Comparison of ENCODE assay signal across 9 cellular contexts in the genomic region with DNA sequence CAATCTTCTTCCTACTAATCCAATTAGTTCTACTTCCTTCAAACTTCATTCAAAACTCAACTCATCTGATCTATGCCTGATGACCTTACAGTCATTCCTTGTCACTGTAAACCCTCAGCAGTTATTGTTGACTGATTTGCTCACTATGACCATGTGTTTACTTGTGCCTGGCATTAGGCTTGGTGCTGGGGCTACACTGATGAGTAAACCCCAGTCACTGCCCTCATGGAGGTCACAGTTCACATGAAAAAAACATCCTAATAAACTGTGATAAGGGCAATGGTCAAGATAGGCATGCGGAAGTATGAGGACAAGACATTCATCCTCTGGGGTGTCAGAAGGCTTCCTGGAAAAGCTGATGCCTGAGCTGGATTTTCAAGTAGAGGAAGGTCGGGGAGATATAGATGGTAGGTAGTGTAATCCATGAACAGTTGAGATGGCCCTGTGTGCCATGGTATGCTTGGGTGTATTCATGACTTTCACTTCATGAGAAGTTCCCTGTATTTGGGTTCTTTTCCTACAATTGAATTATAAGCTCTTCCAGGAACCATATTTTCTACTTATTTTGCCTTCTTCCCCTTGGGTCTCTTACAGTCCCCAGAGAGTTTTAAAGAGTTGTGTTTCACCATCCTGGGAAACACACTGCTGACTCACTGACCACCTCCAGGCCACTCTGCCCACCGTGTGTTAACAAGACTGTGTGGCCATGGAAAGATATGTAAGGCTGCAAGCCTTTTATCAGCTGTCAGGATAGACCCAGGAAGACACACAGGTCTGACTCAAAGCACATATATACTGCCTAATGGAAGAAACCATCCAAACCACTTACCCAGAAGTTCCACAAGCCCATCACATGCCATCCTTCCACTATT. TPM values are rescaled to one million over a fixed set of nuclear protein-coding genes. Genes with fewer than 3 reads are reported as not detected.
DNase-seq lines count a peak whose midpoint lies in the region; ATAC-seq, FAIRE-seq and TF ChIP-seq lines count a peak whose summit lies in the region.
"Had no signal": no experiment of that assay in that cellular context is flagged by ENCODE, and none has a peak within 500 bp of the region (broad histone marks: within the 10 kb centered on the region; RNA-seq: fewer than 3 reads in every experiment).

No MANE protein-coding gene starts in this region.

- peak; percentile 84 for FAIRE-seq in K562 (lab: Jason Lieb, UNC)

- 0 out of 4 replicates have a peak, but pooled peaks of 1 of the 2 experiments have one; percentile 22 for TF ChIP-seq RAD21 in K562 (CRISPR knock-in tag; conservative IDR thresholded peaks at IDR 0.05 in 1 of 2, IDR thresholded peaks at IDR 0.05 in 1 of 2)

- H3K36me3 ChIP-seq in K562 (ENCODE audit: control insufficient read depth, insufficient read depth, low read length): no peaks in the 10 kb centered on the region
- no peaks in the 10 kb centered on the region for H3K36me3 ChIP-seq in lung (ENCODE audit: control insufficient read depth in 2 of 2, insufficient read depth in 2 of 2, low read length in 2 of 2)

- no peaks in the 10 kb centered on the region for H3K79me2 ChIP-seq in K562 (ENCODE audit: control insufficient read depth, insufficient read depth, low read length)

- TF ChIP-seq EP300 in K562 (IDR thresholded peaks at IDR 0.05; ENCODE audit: low read length): peak; percentile 36; the same call in 1 of the 2 replicates

- in situ Hi-C loops in K562 (cut with MboI): no loop called here

- no peak overlapping the region for H3K9ac ChIP-seq in K562 (ENCODE audit: insufficient read depth in 1 of 2, low read depth in 2 of 2, low read length in 2 of 2)

- CTCF ChIA-PET in AG04450 (lab: Charles Lee): no interaction called here
- CTCF ChIA-PET in K562 (lab: Yijun Ruan, JAX; ENCODE audit: low intra/inter-chr PET ratio): no interaction called here

- H3K4me1 ChIP-seq in K562 (replicated peaks in 1 of 2; ENCODE audit: control insufficient read depth in 2 of 2, insufficient read depth in 2 of 2, low read length in 2 of 2) (peaks cover 2 to 45% of the 10 kb centered on the region in 2 experiments; a peak in 3 of 5 replicates), lung (ENCODE audit: control insufficient read depth in 2 of 2, insufficient read depth in 2 of 2, low read length in 2 of 2) (peaks cover 13 to 18% of the 10 kb centered on the region in 2 donors)

- 4% methylated on average over 3 of the region's 3 CpGs for WGBS in K562 (ENCODE audit: insufficient coverage, low coverage, missing lambda C conversion rate)
- WGBS in lung, 2 donors: 57 to 60% methylated on average over 3 of the region's 3 CpGs

- BruUV-seq in K562 (replicated peaks; lab: Mats Ljungman, UMichigan): no TSS peak

- POLR2A ChIA-PET in AG04450 (lab: Yijun Ruan, JAX): interaction anchor here (0.9 kb wide), 1 partner anchor 45 kb away, joined by 3 read pairs; no protein-coding TSS in a partner anchor
- POLR2A ChIA-PET in K562 (lab: Yijun Ruan, JAX): interaction anchor here (1.0 kb wide), 1 partner anchor 11 kb away, joined by 3 read pairs; no protein-coding TSS in a partner anchor

- H3K9me1 ChIP-seq in K562 (ENCODE audit: control insufficient read depth, insufficient read depth, low read length): no peaks in the 10 kb centered on the region

- intact Hi-C loops in K562 (cut with micrococcal nuclease): loop anchor here (5.0 kb wide), 2 partner anchors 49 to 71 kb away; no protein-coding TSS in a partner anchor

- peak; percentile 29 for ATAC-seq in K562
- ATAC-seq in lung (ENCODE audit: insufficient read depth, low FRiP score): peak; percentile 14
- ATAC-seq in HG02571 (IDR thresholded peaks at IDR 0.05; ENCODE audit: unreplicated experiment): no peak
- no peak for ATAC-seq in GM18867 (IDR thresholded peaks at IDR 0.05; ENCODE audit: unreplicated experiment)

- DNase-seq in AG04450 (ENCODE audit: low read depth, low spot score): no peak
- DNase-seq in HT1080 (ENCODE audit: low read depth): peak; percentile 86
- peak in 3 of 4 experiments; percentile 20 to 78 (median 33) for DNase-seq in K562 (ENCODE audit: extremely low read depth in 1 of 4, low spot score in 3 of 4)
- DNase-seq in lung (ENCODE audit: low spot score): no peak
- no peak for DNase-seq in DMS79 treated with DMSO at 0.1 percent for 48 hours (lab: John Stamatoyannopoulos, UW)
- no peak for DNase-seq in occipital lobe (lab: John Stamatoyannopoulos, UW)
- DNase-seq: stimulated activated CD4-positive, alpha-beta T cell treated with anti-CD3 and anti-CD28 coated beads, Interleukin-4, amount 100 ng/mL, for 4 hours had no signal

- no peak for TF ChIP-seq CTCF in AG04450 (IDR thresholded peaks at IDR 0.05; ENCODE audit: low read depth, low read length)
- TF ChIP-seq CTCF in K562 (IDR thresholded peaks at IDR 0.05 in 2 of 3, conservative IDR thresholded peaks at IDR 0.05 in 1 of 3; ENCODE audit: insufficient read depth in 2 of 3, low read depth in 1 of 3, low read length in 3 of 3): no peak
- no peak for TF ChIP-seq CTCF in lung (IDR thresholded peaks at IDR 0.05; ENCODE audit: control extremely low read depth, extremely low read depth)

- H3K9me3 ChIP-seq in AG04450 (ENCODE audit: control insufficient read depth, insufficient read depth, low read length) (no peaks in the 10 kb centered on the region), K562 (replicated peaks; ENCODE audit: control insufficient read depth, insufficient read depth, low read depth, low read length) (no peaks in the 10 kb centered on the region), lung (ENCODE audit: control insufficient read depth in 2 of 2, insufficient read depth in 1 of 2, low read length in 1 of 2) (no peaks in the 10 kb centered on the region)

- H3K27me3 ChIP-seq in AG04450 (ENCODE audit: control insufficient read depth, insufficient read depth, low read length) (no peaks in the 10 kb centered on the region), K562 (ENCODE audit: control insufficient read depth in 2 of 2, insufficient read depth in 2 of 2, low read length in 2 of 2) (no peaks in the 10 kb centered on the region), lung (ENCODE audit: control insufficient read depth, insufficient read depth) (no peaks in the 10 kb centered on the region)

- H3K4me3 ChIP-seq in AG04450 (ENCODE audit: low read depth, low read length): no peak overlapping the region
- H3K4me3 ChIP-seq in K562: no peak overlapping the region
- H3K4me3 ChIP-seq in lung: no peak overlapping the region

- H3K27ac ChIP-seq in AG04450 (ENCODE audit: low read depth, low read length): peak overlapping the region; percentile 21
- peak overlapping the region; percentile 17; the same call in 2 of the 3 replicates for H3K27ac ChIP-seq in K562 (ENCODE audit: extremely low read depth, low read depth, low read length)
- H3K27ac ChIP-seq in lung (ENCODE audit: low read depth in 1 of 2, low read length in 1 of 2): peak overlapping the region; percentile 61 to 77

- H4K20me1 ChIP-seq in K562 (replicated peaks; ENCODE audit: control insufficient read depth, insufficient read depth, low read length): no peaks in the 10 kb centered on the region

- H2AFZ ChIP-seq in K562 (ENCODE audit: low read depth, low read length): peak overlapping the region; percentile 32

- H3K4me2 ChIP-seq in K562 (ENCODE audit: insufficient read depth, low read length): peak overlapping the region; percentile 50; the same call in 1 of the 2 replicates

- no peak for TF ChIP-seq POLR2A in K562 (conservative IDR thresholded peaks at IDR 0.05)

TF ChIP-seq in K562, 482 proteins besides CTCF, POLR2A, EP300 and RAD21 (continues in another document):
- TF ChIP-seq FUS (optimal IDR thresholded peaks at IDR 0.05; ENCODE audit: low read depth, low read length) (no peak), MBD2 (IDR thresholded peaks at IDR 0.05; ENCODE audit: borderline replicate concordance, low read depth) (no peak), FOSL1 (tag; conservative IDR thresholded peaks at IDR 0.05) (peak; percentile 56)

RNA-seq across cellular contexts. Expression of a gene that starts 38.7 kb away (rescaled TPM):
- polyA plus RNA-seq in AG04450 (2011; rRNA removed) (27.9 and 32.0 TPM in 2 replicates), K562 (2011; rRNA removed) (0.08 and 0.20 TPM in 2 replicates), K562 (2014; fragmentation: Illumina TruSeq; extraction: Trizol) (0.12 and 0.40 TPM in 2 replicates), K562 (2014; fragmentation: Nextera tagmentation; extraction: Ambion mirVana) (under 1 TPM; 0.04 TPM), K562 (2014; rRNA removed) (0.03 and 0.04 TPM in 2 replicates), lung (100 to 1,000 TPM in 1 of 2 donors, 10 to 100 TPM in 1; 37.8 to 141 TPM)
- polyA minus RNA-seq in AG04450 (2011; rRNA and poly(A)+ RNA removed): 59.0 and 104 TPM in 2 replicates
- total RNA-seq in HT1080 (2014; rRNA removed; shearing (Covaris generic)): 0.32 and 1.2 TPM in 2 replicates
- 0.44 and 0.89 TPM in 2 replicates for polyA plus RNA-seq in HT1080 (2015; cell fraction: cytosol; rRNA removed)
- polyA plus RNA-seq in HT1080 (2015; cell fraction: nucleus; rRNA removed): 0.37 and 1.4 TPM in 2 replicates
- total RNA-seq in K562 (2011; cell fraction: chromatin; rRNA removed; ENCODE audit: low replicate concordance): 0.19 and 0.26 TPM in 2 replicates
- total RNA-seq in K562 (2011; cell fraction: nucleolus; rRNA removed): not detected in 2 replicates
- 0.23 TPM in 1 of 2 replicates, not detected in the other for total RNA-seq in K562 (2011; cell fraction: nucleoplasm; rRNA removed)
- total RNA-seq in K562 (2014; rRNA removed) (0.12 TPM in 1 of 2 replicates, not detected in the other), K562 (2014; rRNA removed; fragmentation: Illumina TruSeq; extraction: Trizol) (0.06 TPM in 1 of 2 replicates, not detected in the other), K562 (2015; rRNA removed; fragmentation: Illumina TruSeq; extraction: Trizol) (0.08 and 0.14 TPM in 2 replicates), K562 (2021) (0.47 and 0.60 TPM in 2 replicates), lung (100 to 1,000 TPM; 168 to 187 TPM), occipital lobe (34.5 TPM)
- 0.06 and 0.24 TPM in 2 replicates for polyA plus RNA-seq in K562 (2011; cell fraction: cytosol; rRNA removed)
- 0.57 and 0.65 TPM in 2 replicates for polyA plus RNA-seq in K562 (2011; cell fraction: nucleus; rRNA removed)
- polyA plus RNA-seq in K562 (2012): 0.07 and 0.14 TPM in 2 replicates
- 0.18 TPM in 1 of 2 replicates, not detected in the other for polyA minus RNA-seq in K562 (2011; rRNA and poly(A)+ RNA removed)
- not detected in 2 replicates for polyA minus RNA-seq in K562 (2011; cell fraction: cytosol; rRNA and poly(A)+ RNA removed)
- polyA minus RNA-seq in K562 (2011; cell fraction: nucleus; rRNA and poly(A)+ RNA removed): 0.13 and 0.44 TPM in 2 replicates

Comparison
In these comparisons a context has a peak if more than half of its experiments do, and no peak if none do; other contexts are left out.
1. DNase-seq: peak in HT1080 (single experiment) and K562 (3 of 4); none in AG04450 (single experiment), lung (single experiment), DMS79 treated with DMSO at 0.1 percent for 48 hours (single experiment) and occipital lobe (single experiment).
2. H3K27ac ChIP-seq: peak in every context shown above with its lines; median percentile 69 in lung; 21 in AG04450; 17 in K562.
3. ATAC-seq: peak in K562 (single experiment) and lung (single experiment); none in HG02571 (single experiment) and GM18867 (single experiment).
4. RNA of a gene that starts 38.7 kb away (total RNA-seq): 168 to 187 TPM in lung and 34.5 TPM in occipital lobe (single experiment); 0.32 to 1.2 TPM in HT1080 and 0.06 to 0.60 TPM in K562; every median in the first group is over 10 times any median in the second.